8 cellular contexts compared by ENCODE assay signal in the genomic region with DNA sequence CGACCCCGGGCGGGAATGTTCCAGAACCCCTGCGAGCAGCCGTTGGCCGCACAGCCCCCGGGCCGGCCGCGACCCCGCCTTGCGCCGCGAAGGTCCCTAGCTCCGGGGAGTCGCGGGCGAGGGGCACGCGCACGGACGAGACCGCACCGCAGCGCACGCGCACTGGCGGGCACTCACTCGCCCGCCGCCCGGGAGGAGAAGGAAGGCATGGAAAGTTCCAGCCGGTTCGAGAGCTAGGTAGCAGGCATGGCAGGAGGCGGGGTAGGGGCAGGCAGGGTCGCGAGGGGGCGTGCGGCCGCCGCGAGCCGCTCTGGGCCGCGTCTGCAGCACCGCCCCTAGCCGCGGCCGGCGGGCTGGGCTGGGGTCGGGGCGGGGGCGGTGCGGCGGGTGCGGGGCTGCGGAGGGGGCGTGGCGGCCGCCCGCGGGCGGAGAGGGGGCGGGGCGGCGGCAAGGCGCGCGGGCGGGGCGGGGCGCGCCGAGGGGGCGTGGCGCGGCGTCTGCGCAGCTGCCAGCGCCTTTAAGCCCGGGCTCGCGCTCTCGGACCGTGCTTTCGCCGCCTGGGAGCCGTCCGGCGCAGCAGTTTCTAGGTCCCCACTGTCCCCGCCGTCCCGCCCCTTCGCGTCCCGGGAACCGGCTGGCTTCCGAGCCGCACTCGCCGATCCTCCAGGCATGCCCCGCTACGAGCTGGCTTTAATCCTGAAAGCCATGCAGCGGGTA. TPM values are rescaled to one million over a fixed set of nuclear protein-coding genes. Genes with fewer than 3 reads are reported as not detected.
DNase-seq lines count a peak whose midpoint lies in the region; ATAC-seq and TF ChIP-seq lines count a peak whose summit lies in the region.

A gene (plus strand): TSS at position 547 of the 717 bp plus-strand sequence. CDS start 123 bp downstream, at position 670.
A gene (plus strand): TSS at position 547 of the 717 bp plus-strand sequence. CDS start 21,621 bp downstream, outside the sequence.

- ATAC-seq in GM19351 (IDR thresholded peaks at IDR 0.05; ENCODE audit: unreplicated experiment) (peak; percentile 69), HG03520 (IDR thresholded peaks at IDR 0.05; ENCODE audit: unreplicated experiment) (peak; percentile 65), lung (ENCODE audit: insufficient read depth, low FRiP score) (peak; percentile 80)
- peak; percentile 72 for ATAC-seq in activated CD8-positive, alpha-beta T cell treated with anti-CD3 and anti-CD28 coated beads, Interleukin-2, amount 10 ng/mL, durations not matched to agents 7 days and 5 days

- H3K27ac ChIP-seq in lung (ENCODE audit: low read depth in 1 of 2, low read length in 1 of 2): peak within 1 kb of the TSS; percentile 87 to 95

- H3K27ac Mint-ChIP-seq in CD14-positive monocyte: peak within 1 kb of the TSS; percentile 67 to 88 (median 83)
- H3K27ac Mint-ChIP-seq in activated CD8-positive, alpha-beta T cell treated with anti-CD3 and anti-CD28 coated beads, Interleukin-2, amount 10 ng/mL, durations not matched to agents 7 days and 5 days: peak within 1 kb of the TSS; percentile 75

- H3K9me3 ChIP-seq in lung (ENCODE audit: control insufficient read depth in 2 of 2, insufficient read depth in 1 of 2, low read length in 1 of 2): no peaks in the 10 kb centered on the region

- H3K4me1 Mint-ChIP-seq in CD14-positive monocyte: peaks cover 37% of the 10 kb centered on the region
- H3K4me1 Mint-ChIP-seq in activated CD8-positive, alpha-beta T cell treated with anti-CD3 and anti-CD28 coated beads, Interleukin-2, amount 10 ng/mL, durations not matched to agents 7 days and 5 days (ENCODE audit: low read depth): peaks cover 44% of the 10 kb centered on the region

- peak within 1 kb of the TSS; percentile 92 to 96 for H3K4me3 Mint-ChIP-seq in CD14-positive monocyte
- H3K4me3 Mint-ChIP-seq in activated CD8-positive, alpha-beta T cell treated with anti-CD3 and anti-CD28 coated beads, Interleukin-2, amount 10 ng/mL, durations not matched to agents 7 days and 5 days: peak within 1 kb of the TSS; percentile 92

- H3K36me3 ChIP-seq in lung (ENCODE audit: control insufficient read depth in 2 of 2, insufficient read depth in 2 of 2, low read length in 2 of 2): peaks cover 0 to under 1% of the 10 kb centered on the region in 2 donors

- H3K4me1 ChIP-seq in lung (ENCODE audit: control insufficient read depth in 2 of 2, insufficient read depth in 2 of 2, low read length in 2 of 2): peaks cover 5 to 22% of the 10 kb centered on the region in 2 donors

- WGBS in lung, 2 donors: 1 to 2% methylated on average over 33 to 102 of the region's 104 CpGs

- TF ChIP-seq CTCF in CD14-positive monocyte (IDR thresholded peaks at IDR 0.05) (no peak), lung (IDR thresholded peaks at IDR 0.05; ENCODE audit: control extremely low read depth, extremely low read depth) (no peak)

- intact Hi-C loops in CD14-positive monocyte (cut with micrococcal nuclease): loop anchor here (2.0 to 5.0 kb wide), 3 partner anchors 50 to 151 kb away; no protein-coding TSS in a partner anchor

- H3K4me3 ChIP-seq in lung: peak within 1 kb of the TSS; percentile 91

- no peaks in the 10 kb centered on the region for H3K27me3 ChIP-seq in lung (ENCODE audit: control insufficient read depth, insufficient read depth)

- peaks cover 13 to 15% of the 10 kb centered on the region in 2 donors for H3K36me3 Mint-ChIP-seq in CD14-positive monocyte
- H3K36me3 Mint-ChIP-seq in activated CD8-positive, alpha-beta T cell treated with anti-CD3 and anti-CD28 coated beads, Interleukin-2, amount 10 ng/mL, durations not matched to agents 7 days and 5 days (ENCODE audit: low read depth): peaks cover 36% of the 10 kb centered on the region

- H3K9me3 Mint-ChIP-seq in CD14-positive monocyte: peaks cover 0 to 1% (median 0%) of the 10 kb centered on the region in 7 donors
- H3K9me3 Mint-ChIP-seq in activated CD8-positive, alpha-beta T cell treated with anti-CD3 and anti-CD28 coated beads, Interleukin-2, amount 10 ng/mL, durations not matched to agents 7 days and 5 days (ENCODE audit: insufficient read depth): no peaks in the 10 kb centered on the region

- CTCF ChIA-PET in activated CD8-positive, alpha-beta T cell treated with anti-CD3 and anti-CD28 coated beads, Interleukin-2, amount 10 ng/mL, durations not matched to agents 7 days and 5 days (lab: Charles Lee): interaction anchor here (1.1 to 6.6 kb wide), 10 partner anchors 13 to 274 kb away, joined by 3 to 63 read pairs (median 4); no protein-coding TSS in a partner anchor

- H3K27me3 Mint-ChIP-seq in CD14-positive monocyte (ENCODE audit: low read depth in 3 of 3): peaks cover 2 to 5% (median 3%) of the 10 kb centered on the region in 3 donors
- H3K27me3 Mint-ChIP-seq in activated CD8-positive, alpha-beta T cell treated with anti-CD3 and anti-CD28 coated beads, Interleukin-2, amount 10 ng/mL, durations not matched to agents 7 days and 5 days (ENCODE audit: low read depth): peaks cover 4% of the 10 kb centered on the region

- POLR2A ChIA-PET in activated CD8-positive, alpha-beta T cell treated with anti-CD3 and anti-CD28 coated beads, Interleukin-2, amount 10 ng/mL, durations not matched to agents 7 days and 5 days (lab: Charles Lee): interaction anchor here (0.6 to 5.1 kb wide), 9 partner anchors 10 to 149 kb away, joined by 3 to 42 read pairs (median 4); no protein-coding TSS in a partner anchor

- DNase-seq in CD14-positive monocyte (ENCODE audit: low spot score): peak; percentile 70
- DNase-seq in NCI-H82 (lab: John Stamatoyannopoulos, UW): peak; percentile 92
- DNase-seq in activated CD8-positive, alpha-beta T cell treated with anti-CD3 and anti-CD28 coated beads, Interleukin-2, amount 10 ng/mL, durations not matched to agents 7 days and 5 days: peak; percentile 75
- DNase-seq in effector CD4-positive, alpha-beta T cell: peak; percentile 58
- DNase-seq in lung (ENCODE audit: low spot score): peak; percentile 84
- peak; percentile 52 to 76 (median 53) for DNase-seq in stimulated activated CD4-positive, alpha-beta T cell treated with anti-CD3 and anti-CD28 coated beads, TNF-alpha, amount 100 ng/mL, for 24 hours (ENCODE audit: low read depth in 3 of 3)

RNA-seq across cellular contexts. Expression of the first gene that starts in this region (rescaled TPM):
- polyA plus RNA-seq in CD14-positive monocyte: 100 to 1,000 TPM; 101 to 124 TPM
- 10 to 100 TPM; 80.2 to 84.3 TPM for total RNA-seq in activated CD8-positive, alpha-beta T cell treated with anti-CD3 and anti-CD28 coated beads, Interleukin-2, amount 10 ng/mL, durations not matched to agents 7 days and 5 days
- total RNA-seq in lung: 10 to 100 TPM; 28.4 to 38.3 TPM
- polyA plus RNA-seq in lung: 10 to 100 TPM; 35.9 to 73.9 TPM

RNA-seq across cellular contexts. Expression of the second gene that starts in this region (rescaled TPM):
- 1 to 10 TPM; 1.2 to 1.6 TPM for polyA plus RNA-seq in CD14-positive monocyte
- 10 to 100 TPM; 22.4 to 24.2 TPM for total RNA-seq in activated CD8-positive, alpha-beta T cell treated with anti-CD3 and anti-CD28 coated beads, Interleukin-2, amount 10 ng/mL, durations not matched to agents 7 days and 5 days
- total RNA-seq in lung: 10 to 100 TPM; 10.9 to 49.1 TPM
- 1 to 10 TPM; 1.8 to 3.1 TPM for polyA plus RNA-seq in lung

Comparison
In these comparisons a context has a peak if more than half of its experiments do, and no peak if none do; other contexts are left out.
1. Peak in every context shown above with its lines: DNase-seq, ATAC-seq, H3K4me3 ChIP-seq and H3K27ac ChIP-seq.